ENCODE assay signal across 1 cellular context in genomic region chr1:36248250-36248894, GRCh38.
TF ChIP-seq lines count a peak whose summit lies in the region.

No MANE protein-coding gene starts in this region.

TF ChIP-seq in HEK293, 187 proteins besides CTCF, POLR2A, EP300 and RAD21 (continued from another document):
- TF ChIP-seq PATZ1 (tag by site-specific recombination; IDR thresholded peaks at IDR 0.05) = peak; percentile 53; the same call in 1 of the 2 replicates
- no peak for TF ChIP-seq TRIM28 (IDR thresholded peaks at IDR 0.05; ENCODE audit: borderline replicate concordance, low read length)
- no peak for TF ChIP-seq KLF9 (tag by site-specific recombination; IDR thresholded peaks at IDR 0.05; ENCODE audit: low read depth)
- no peak for TF ChIP-seq ZNF394 (tag by site-specific recombination; IDR thresholded peaks at IDR 0.05; ENCODE audit: borderline replicate concordance)
- peak; percentile 40; the same call in 1 of the 2 replicates for TF ChIP-seq ZNF362 (tag by site-specific recombination; IDR thresholded peaks at IDR 0.05)
- no peak for TF ChIP-seq ATF2 (tag by site-specific recombination; IDR thresholded peaks at IDR 0.05; ENCODE audit: low read depth)
- TF ChIP-seq ZNF366 (tag by site-specific recombination; conservative IDR thresholded peaks at IDR 0.05) = no peak
- no peak for TF ChIP-seq ZNF837 (tag by site-specific recombination; IDR thresholded peaks at IDR 0.05)
- TF ChIP-seq REST (tag by site-specific recombination; IDR thresholded peaks at IDR 0.05) = no peak
- no peak for TF ChIP-seq ZSCAN23 (tag by site-specific recombination; IDR thresholded peaks at IDR 0.05)
- no peak for TF ChIP-seq PRDM2 (tag by site-specific recombination; IDR thresholded peaks at IDR 0.05; ENCODE audit: borderline replicate concordance)
- TF ChIP-seq ZNF747 (tag by site-specific recombination; IDR thresholded peaks at IDR 0.05) = no peak
- no peak for TF ChIP-seq ZNF596 (tag by site-specific recombination; IDR thresholded peaks at IDR 0.05)
- 0 out of 2 replicates have a peak, but pooled peaks have one; percentile 24 for TF ChIP-seq ZBTB8A (tag by site-specific recombination; IDR thresholded peaks at IDR 0.05)
- TF ChIP-seq PRDM10 (tag by site-specific recombination; IDR thresholded peaks at IDR 0.05) = peak; percentile 65
- peak; percentile 54; the same call in 1 of the 2 replicates for TF ChIP-seq ZNF629 (tag by site-specific recombination; IDR thresholded peaks at IDR 0.05)
- peak; percentile 74 for TF ChIP-seq ZNF600 (tag by site-specific recombination; IDR thresholded peaks at IDR 0.05)
- TF ChIP-seq ZNF585B (tag by site-specific recombination; IDR thresholded peaks at IDR 0.05) = no peak
- TF ChIP-seq ZNF214 (tag by site-specific recombination; IDR thresholded peaks at IDR 0.05; ENCODE audit: borderline replicate concordance) = no peak
- TF ChIP-seq ZIC2 (tag by site-specific recombination; IDR thresholded peaks at IDR 0.05) = no peak
- TF ChIP-seq ZNF223 (tag by site-specific recombination; IDR thresholded peaks at IDR 0.05) = no peak
- no peak for TF ChIP-seq ZNF670 (tag by site-specific recombination; IDR thresholded peaks at IDR 0.05; ENCODE audit: low read depth)
- no peak for TF ChIP-seq GLI4 (tag by site-specific recombination; IDR thresholded peaks at IDR 0.05)
- no peak for TF ChIP-seq SCRT1 (tag by site-specific recombination; IDR thresholded peaks at IDR 0.05; ENCODE audit: borderline replicate concordance)
- no peak for TF ChIP-seq ZNF658 (tag by site-specific recombination; IDR thresholded peaks at IDR 0.05)
- no peak for TF ChIP-seq RBAK (tag by site-specific recombination; IDR thresholded peaks at IDR 0.05)
- TF ChIP-seq ZEB2 (tag by site-specific recombination; IDR thresholded peaks at IDR 0.05) = peak; percentile 31; the same call in 1 of the 2 replicates
- TF ChIP-seq ZNF518A (tag by site-specific recombination; conservative IDR thresholded peaks at IDR 0.05; ENCODE audit: low read depth) = no peak
